In genomic region chr17:49234509-49235080, GRCh38 we compare ENCODE assay signal across 1 cellular context.
A peak's percentile ranks its signal among the peaks of the same experiment; 100 is the strongest.
TF ChIP-seq lines count a peak whose summit lies in the region.

No MANE protein-coding gene starts in this region.

TF ChIP-seq in K562, 482 proteins besides CTCF, POLR2A, EP300 and RAD21 (continued from another document):
- TF ChIP-seq PRDM10 (IDR thresholded peaks at IDR 0.05; ENCODE audit: partially characterized antibody): no peak
- TF ChIP-seq ARNT (IDR thresholded peaks at IDR 0.05): no peak
- TF ChIP-seq CCNT2 (IDR thresholded peaks at IDR 0.05; ENCODE audit: borderline replicate concordance, extremely low read depth, insufficient read length, low read depth, low read length): no peak
- TF ChIP-seq SIN3B (IDR thresholded peaks at IDR 0.05; ENCODE audit: low read depth): no peak
- TF ChIP-seq ZNF764 (CRISPR knock-in tag; IDR thresholded peaks at IDR 0.05; ENCODE audit: low read depth): no peak
- TF ChIP-seq ZBTB33 (CRISPR knock-in tag; IDR thresholded peaks at IDR 0.05): no peak
- TF ChIP-seq ZNF263 (CRISPR knock-in tag; IDR thresholded peaks at IDR 0.05; ENCODE audit: borderline replicate concordance): no peak
- no peak for TF ChIP-seq SMARCA5 (IDR thresholded peaks at IDR 0.05)
- peak; percentile 18; the same call in 1 of the 2 replicates for TF ChIP-seq GTF2A2 (tag; IDR thresholded peaks at IDR 0.05)
- no peak for TF ChIP-seq E2F6 (IDR thresholded peaks at IDR 0.05; ENCODE audit: borderline replicate concordance in 1 of 2, extremely low read depth in 1 of 2, insufficient read depth in 1 of 2, insufficient read length in 1 of 2, low read depth in 1 of 2, low read length in 1 of 2, poor library complexity in 1 of 2, severe bottlenecking in 1 of 2)
- no peak for TF ChIP-seq IRF2 (CRISPR knock-in tag; IDR thresholded peaks at IDR 0.05)
